8 cellular contexts compared by ENCODE assay signal in genomic region chr2:23760746-23761145, GRCh38.
DNase-seq lines count a peak whose midpoint lies in the region; ATAC-seq and FAIRE-seq lines count a peak whose summit lies in the region.

No MANE protein-coding gene starts in this region.

- no peak overlapping the region for H3K27ac Mint-ChIP-seq in activated T-helper 17 cell treated with anti-CD3 and anti-CD28 coated beads, Interleukin-2, amount 50 U/mL, for 72 hours

- H3K27me3 Mint-ChIP-seq in activated T-helper 17 cell treated with anti-CD3 and anti-CD28 coated beads, Interleukin-2, amount 50 U/mL, for 72 hours = no peaks in the 10 kb centered on the region

- ATAC-seq in activated T-helper 17 cell treated with anti-CD3 and anti-CD28 coated beads, Interleukin-2, amount 50 U/mL, for 72 hours (replicated peaks) = no peak
- no peak for ATAC-seq in GM19455 (IDR thresholded peaks at IDR 0.05; ENCODE audit: unreplicated experiment)
- ATAC-seq in GM18868 (IDR thresholded peaks at IDR 0.05; ENCODE audit: unreplicated experiment) = no peak

- no peaks in the 10 kb centered on the region for H3K9me3 Mint-ChIP-seq in activated T-helper 17 cell treated with anti-CD3 and anti-CD28 coated beads, Interleukin-2, amount 50 U/mL, for 72 hours

- DNase-seq in GM04503 (ENCODE audit: low read depth) = peak; percentile 12
- DNase-seq in NCI-H446 treated with DMSO at 0.1 percent for 48 hours (lab: John Stamatoyannopoulos, UW) = peak; percentile 22
- peak; percentile 6 for DNase-seq in putamen (ENCODE audit: low spot score)
- DNase-seq in activated CD4-positive, CD25-positive, alpha-beta regulatory T cell (lab: John Stamatoyannopoulos, UW) = no peak

- H3K4me3 Mint-ChIP-seq in activated T-helper 17 cell treated with anti-CD3 and anti-CD28 coated beads, Interleukin-2, amount 50 U/mL, for 72 hours = no peak overlapping the region

- peaks cover 10% of the 10 kb centered on the region for H3K4me1 Mint-ChIP-seq in activated T-helper 17 cell treated with anti-CD3 and anti-CD28 coated beads, Interleukin-2, amount 50 U/mL, for 72 hours

- peak; percentile 91 for FAIRE-seq in endometrium (lab: Jason Lieb, UNC)

- peaks cover 60% of the 10 kb centered on the region for H3K36me3 Mint-ChIP-seq in activated T-helper 17 cell treated with anti-CD3 and anti-CD28 coated beads, Interleukin-2, amount 50 U/mL, for 72 hours (ENCODE audit: low read depth)

Comparison
In these comparisons a context has a peak if more than half of its experiments do, and no peak if none do; other contexts are left out.
1. DNase-seq: peak in GM04503 (single experiment), NCI-H446 treated with DMSO at 0.1 percent for 48 hours (single experiment) and putamen (single experiment); none in activated CD4-positive, CD25-positive, alpha-beta regulatory T cell (0 of 4).